Comparison of ENCODE assay signal across 8 cellular contexts in genomic region chr5:139660105-139660915, GRCh38. TPM values are rescaled to one million over a fixed set of nuclear protein-coding genes. Genes with fewer than 3 reads are reported as not detected.
A peak's percentile ranks its signal among the peaks of the same experiment; 100 is the strongest.
DNase-seq lines count a peak whose midpoint lies in the region; ATAC-seq and TF ChIP-seq lines count a peak whose summit lies in the region.

No MANE protein-coding gene starts in this region.

- peak overlapping the region; percentile 77 for H3K9ac ChIP-seq in BLaER1

- no peak for TF ChIP-seq CTCF in chondrocyte (IDR thresholded peaks at IDR 0.05)
- no peak for TF ChIP-seq CTCF in upper lobe of left lung (IDR thresholded peaks at IDR 0.05)

- H3K27ac ChIP-seq in BLaER1 (peak overlapping the region; percentile 85), upper lobe of left lung (peak overlapping the region; percentile 85 to 95 (median 89))

- H4K20me1 ChIP-seq in BLaER1: peaks cover 97% of the 10 kb centered on the region

- H3K9me3 Mint-ChIP-seq in chondrocyte (ENCODE audit: low read depth): no peaks in the 10 kb centered on the region
- no peaks in the 10 kb centered on the region for H3K9me3 Mint-ChIP-seq in memory B cell

- peak in 1 of 4 donors; percentile 27 for TF ChIP-seq EP300 in upper lobe of left lung (IDR thresholded peaks at IDR 0.05)

- H3K4me3 Mint-ChIP-seq in chondrocyte (ENCODE audit: unreplicated experiment) (peak overlapping the region; percentile 66), memory B cell (peak overlapping the region; percentile 74)

- WGBS in upper lobe of left lung, 2 donors: 37 to 100% methylated on average over 1 to 14 of the region's 14 CpGs

- H3K9me3 ChIP-seq in BLaER1: no peaks in the 10 kb centered on the region
- H3K9me3 ChIP-seq in upper lobe of left lung: no peaks in the 10 kb centered on the region

- peaks cover 90% of the 10 kb centered on the region for H3K4me1 Mint-ChIP-seq in chondrocyte (ENCODE audit: low read depth)
- H3K4me1 Mint-ChIP-seq in memory B cell: peaks cover 76% of the 10 kb centered on the region

- ATAC-seq in memory B cell (ENCODE audit: low read depth): no peak
- peak; percentile 25 to 80 for ATAC-seq in upper lobe of left lung (ENCODE audit: low FRiP score in 2 of 2)
- ATAC-seq in GM19452 (IDR thresholded peaks at IDR 0.05; ENCODE audit: unreplicated experiment): no peak

- H3K4me3 ChIP-seq in BLaER1 (peak overlapping the region; percentile 58), upper lobe of left lung (peak overlapping the region in 3 of 4 donors; percentile 20 to 39 (median 21))

- TF ChIP-seq POLR2A in upper lobe of left lung (IDR thresholded peaks at IDR 0.05): peak in 2 of 4 donors; percentile 20 to 69

- H3K4me2 ChIP-seq in BLaER1: peak overlapping the region; percentile 93

- H3K27me3 Mint-ChIP-seq in chondrocyte (ENCODE audit: low read depth): no peaks in the 10 kb centered on the region
- H3K27me3 Mint-ChIP-seq in memory B cell: no peaks in the 10 kb centered on the region

- H3K36me3 Mint-ChIP-seq in chondrocyte (ENCODE audit: low read depth): no peaks in the 10 kb centered on the region
- peaks cover 6% of the 10 kb centered on the region for H3K36me3 Mint-ChIP-seq in memory B cell

- peak overlapping the region; percentile 97 for H3K27ac Mint-ChIP-seq in chondrocyte (ENCODE audit: unreplicated experiment)
- peak overlapping the region; percentile 75 for H3K27ac Mint-ChIP-seq in memory B cell

- H3K36me3 ChIP-seq in BLaER1 (peaks cover 6% of the 10 kb centered on the region; the same call in 1 of the 2 replicates), upper lobe of left lung (no peaks in the 10 kb centered on the region)

- DNase-seq in M059J (ENCODE audit: low read depth) (peak; percentile 93), chondrocyte (ENCODE audit: low spot score) (no peak), memory B cell (ENCODE audit: low spot score in 2 of 2) (no peak), upper lobe of left lung (peak in 1 of 2 donors; percentile 90), NCI-H2107 (lab: John Stamatoyannopoulos, UW) (no peak)
- no peak for DNase-seq in stimulated activated CD4-positive, alpha-beta T cell treated with anti-CD3 and anti-CD28 coated beads, Interleukin-4, amount 100 ng/mL, for 24 hours

- H3K27me3 ChIP-seq in BLaER1 (no peaks in the 10 kb centered on the region), upper lobe of left lung (peaks cover 0 to 7% (median 0%) of the 10 kb centered on the region in 4 donors)

- H3K4me1 ChIP-seq in BLaER1 (peaks cover 99% of the 10 kb centered on the region), upper lobe of left lung (peaks cover 75 to 91% (median 80%) of the 10 kb centered on the region in 4 donors)

RNA-seq across cellular contexts. Expression of gene CXXC5, which starts 12.2 kb away (rescaled TPM):
- 78.6 and 122 TPM in 2 replicates for total RNA-seq in M059J (2014; rRNA removed; shearing (Covaris generic))
- total RNA-seq in chondrocyte (144 to 193 TPM (median 145 TPM) in 3 replicates), upper lobe of left lung (10 to 100 TPM; 25.7 to 39.5 (median 33.0) TPM)

Comparison
In these comparisons a context has a peak if more than half of its experiments do, and no peak if none do; other contexts are left out.
1. ATAC-seq: peak in upper lobe of left lung (2 of 2); none in memory B cell (single experiment) and GM19452 (single experiment).